Comparison of ENCODE assay signal across 20 cellular contexts in genomic region chr6:24089741-24090140, GRCh38.
"Had no signal": no experiment of that assay in that cellular context is flagged by ENCODE, and none has a peak within 500 bp of the region (broad histone marks: within the 10 kb centered on the region; RNA-seq: fewer than 3 reads in every experiment).

No MANE protein-coding gene starts in this region.

- DNase-seq: IMR-90, Karpas-422, KG1, MG63, NCI-H1092, NCI-H1105 treated with DMSO at 0.1 percent for 48 hours, NCI-H1417 treated with DMSO at 0.1 percent for 48 hours, NCI-H146, NCI-H1694 treated with DMSO at 0.1 percent for 48 hours, NCI-H1930, NCI-H2081, NCI-H2107, NCI-H2171, NCI-H524, NCI-H526 treated with DMSO at 0.1 percent for 48 hours, NCI-H748 treated with DMSO at 0.1 percent for 48 hours, Right ventricle myocardium superior, RPMI8226, SIG-M5 had no signal

- ATAC-seq: HepG2 had no signal
